Comparison of ENCODE assay signal across 8 cellular contexts in the genomic region with DNA sequence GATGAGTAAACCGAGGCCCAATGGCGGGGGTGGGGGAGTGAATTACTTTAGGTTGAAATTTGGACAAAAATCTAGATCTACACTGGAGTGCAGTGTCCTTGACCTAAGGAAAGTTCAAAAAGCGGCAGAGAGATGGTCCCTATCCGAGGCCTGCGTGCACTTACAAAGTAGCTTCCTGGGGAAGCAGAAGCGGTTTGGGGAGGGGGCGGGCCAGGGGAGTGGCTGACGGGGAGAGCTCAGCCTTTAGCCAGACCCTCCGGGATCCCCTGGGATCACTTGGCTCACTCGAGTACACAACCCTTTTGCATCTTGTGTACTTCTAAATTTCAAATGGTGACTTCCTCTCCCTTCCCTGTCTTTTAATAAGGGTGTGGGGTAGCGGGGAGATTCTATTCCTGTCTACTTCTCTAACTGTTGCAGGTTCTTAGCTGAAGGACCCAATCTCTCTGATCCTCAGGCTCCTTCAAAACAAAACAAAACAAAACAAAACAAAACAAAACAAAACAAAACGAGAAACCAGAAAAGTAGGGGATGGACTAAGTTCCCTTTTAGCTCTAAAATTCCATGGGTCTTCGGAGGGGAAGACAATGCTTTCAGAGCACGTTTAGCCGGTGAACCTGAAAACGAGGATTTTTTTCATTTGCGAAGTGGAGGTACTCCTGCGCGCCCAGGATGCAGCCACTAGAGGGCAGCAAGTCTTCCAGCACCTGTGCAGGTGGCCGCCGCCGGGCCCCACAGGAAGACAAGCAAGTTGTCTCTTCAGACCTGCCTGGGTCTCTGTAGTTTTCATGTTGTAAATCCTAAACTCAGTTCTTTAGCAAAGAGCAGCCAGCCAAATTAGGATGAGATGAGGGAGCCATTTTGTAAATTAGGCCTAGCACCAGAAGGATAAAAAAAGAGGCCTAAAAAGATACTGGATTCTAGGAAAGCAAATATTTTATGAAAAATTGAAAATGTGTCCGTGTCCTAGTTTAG. TPM values are rescaled to one million over a fixed set of nuclear protein-coding genes. Genes with fewer than 3 reads are reported as not detected.
DNase-seq lines count a peak whose midpoint lies in the region; ATAC-seq, FAIRE-seq and TF ChIP-seq lines count a peak whose summit lies in the region.

No MANE protein-coding gene starts in this region.

- FAIRE-seq in astrocyte (lab: Jason Lieb, UNC) = no peak

- H3K4me3 Mint-ChIP-seq in T-helper 2 cell treated with Interferon-gamma antibody and Interleukin-4, amounts not matched to agents 5 μg/mL and 100 μg/mL, for 36 hours = peak overlapping the region; percentile 58
- H3K4me3 Mint-ChIP-seq in astrocyte (ENCODE audit: unreplicated experiment) = no peak overlapping the region

- peak overlapping the region; percentile 6 for H3K27ac Mint-ChIP-seq in T-helper 2 cell treated with Interferon-gamma antibody and Interleukin-4, amounts not matched to agents 5 μg/mL and 100 μg/mL, for 36 hours
- H3K27ac Mint-ChIP-seq in astrocyte (ENCODE audit: unreplicated experiment) = peak overlapping the region; percentile 20

- H4K20me1 ChIP-seq in astrocyte (ENCODE audit: insufficient read depth, low read length) = no peaks in the 10 kb centered on the region
- H4K20me1 ChIP-seq in smooth muscle cell (ENCODE audit: low read depth) = no peaks in the 10 kb centered on the region

- H3K9ac ChIP-seq in astrocyte (ENCODE audit: low read length) (no peak overlapping the region), smooth muscle cell (ENCODE audit: low read depth) (no peak overlapping the region)

- TF ChIP-seq CTCF in astrocyte (IDR thresholded peaks at IDR 0.05; ENCODE audit: insufficient read depth, low read depth, low read length) (peak; percentile 80), smooth muscle cell (IDR thresholded peaks at IDR 0.05; ENCODE audit: borderline replicate concordance, insufficient read depth, poor library complexity, severe bottlenecking) (peak; percentile 97)

- H3K36me3 Mint-ChIP-seq in T-helper 2 cell treated with Interferon-gamma antibody and Interleukin-4, amounts not matched to agents 5 μg/mL and 100 μg/mL, for 36 hours (ENCODE audit: low read depth) = no peaks in the 10 kb centered on the region
- H3K36me3 Mint-ChIP-seq in astrocyte (ENCODE audit: low read depth, unreplicated experiment) = no peaks in the 10 kb centered on the region

- ATAC-seq in GM18861 (IDR thresholded peaks at IDR 0.05; ENCODE audit: unreplicated experiment) (peak; percentile 45), GM21447 (IDR thresholded peaks at IDR 0.05; ENCODE audit: unreplicated experiment) (no peak)

- H3K27ac ChIP-seq in astrocyte (ENCODE audit: low read depth, low read length) = no peak overlapping the region
- H3K27ac ChIP-seq in iPS DF 6.9 (ENCODE audit: low read length) = no peak overlapping the region
- no peak overlapping the region for H3K27ac ChIP-seq in smooth muscle cell (ENCODE audit: low read depth)

- H3K9me3 ChIP-seq in astrocyte (ENCODE audit: insufficient read depth, low read depth, low read length) (no peaks in the 10 kb centered on the region), iPS DF 6.9 (ENCODE audit: control insufficient read depth, insufficient read depth, low read length) (no peaks in the 10 kb centered on the region), smooth muscle cell (replicated peaks; ENCODE audit: low read depth) (no peaks in the 10 kb centered on the region)

- WGBS in iPS DF 6.9 (ENCODE audit: insufficient coverage, insufficient read length) = no CpG with 5 or more reads among the region's 23 CpGs
- 20% methylated on average over 22 of the region's 23 CpGs for WGBS in smooth muscle cell (ENCODE audit: low lambda C conversion rate)

- peaks cover 7% of the 10 kb centered on the region for H3K4me1 Mint-ChIP-seq in T-helper 2 cell treated with Interferon-gamma antibody and Interleukin-4, amounts not matched to agents 5 μg/mL and 100 μg/mL, for 36 hours (ENCODE audit: low read depth)
- H3K4me1 Mint-ChIP-seq in astrocyte (ENCODE audit: low read depth, unreplicated experiment) = peaks cover 12% of the 10 kb centered on the region

- H3K36me3 ChIP-seq in astrocyte (ENCODE audit: insufficient read depth, low read length) (no peaks in the 10 kb centered on the region), iPS DF 6.9 (ENCODE audit: control insufficient read depth, insufficient read depth, low read length) (no peaks in the 10 kb centered on the region), smooth muscle cell (ENCODE audit: low read depth) (no peaks in the 10 kb centered on the region)

- H3F3A ChIP-seq in smooth muscle cell (ENCODE audit: low read depth) = no peaks in the 10 kb centered on the region

- H2AFZ ChIP-seq in astrocyte (ENCODE audit: low read depth, low read length) (no peak overlapping the region), smooth muscle cell (ENCODE audit: low read depth) (peak overlapping the region; percentile 77)

- H3K4me3 ChIP-seq in astrocyte (ENCODE audit: insufficient read depth, low read depth, low read length) (no peak overlapping the region), iPS DF 6.9 (ENCODE audit: low read length) (peak overlapping the region; percentile 22; the same call in 1 of the 2 replicates), smooth muscle cell (peak overlapping the region; percentile 34)

- H3K4me2 ChIP-seq in astrocyte (ENCODE audit: low read length) (peak overlapping the region; percentile 70), smooth muscle cell (peak overlapping the region; percentile 76)

- peaks cover 3% of the 10 kb centered on the region for H3K4me1 ChIP-seq in astrocyte (ENCODE audit: insufficient read depth, low read length)
- H3K4me1 ChIP-seq in iPS DF 6.9 (ENCODE audit: control insufficient read depth, insufficient read depth, low read length) = no peaks in the 10 kb centered on the region
- no peaks in the 10 kb centered on the region for H3K4me1 ChIP-seq in smooth muscle cell (ENCODE audit: low read depth)

- peaks cover 25% of the 10 kb centered on the region for H3K27me3 Mint-ChIP-seq in T-helper 2 cell treated with Interferon-gamma antibody and Interleukin-4, amounts not matched to agents 5 μg/mL and 100 μg/mL, for 36 hours (ENCODE audit: low read depth)
- no peaks in the 10 kb centered on the region for H3K27me3 Mint-ChIP-seq in astrocyte (ENCODE audit: low read depth, unreplicated experiment)

- H3K9me3 Mint-ChIP-seq in T-helper 2 cell treated with Interferon-gamma antibody and Interleukin-4, amounts not matched to agents 5 μg/mL and 100 μg/mL, for 36 hours = no peaks in the 10 kb centered on the region
- peaks cover 8% of the 10 kb centered on the region for H3K9me3 Mint-ChIP-seq in astrocyte (ENCODE audit: unreplicated experiment)

- peak; percentile 70 for DNase-seq in 8988T
- DNase-seq in NCI-H1436 (lab: John Stamatoyannopoulos, UW) = peak; percentile 76
- DNase-seq in T-helper 2 cell treated with Interferon-gamma antibody and Interleukin-4, amounts not matched to agents 5 μg/mL and 100 μg/mL, for 36 hours (ENCODE audit: low spot score) = peak; percentile 74
- DNase-seq in astrocyte (ENCODE audit: low read depth) = no peak
- DNase-seq in iPS DF 6.9 (ENCODE audit: low read depth, low spot score) = peak; percentile 73
- DNase-seq in smooth muscle cell (lab: John Stamatoyannopoulos, UW; ENCODE audit: unreplicated experiment) = peak; percentile 4

- H3K79me2 ChIP-seq in astrocyte (ENCODE audit: insufficient read depth, low read length) (no peaks in the 10 kb centered on the region), smooth muscle cell (ENCODE audit: low read depth) (no peaks in the 10 kb centered on the region)

- H3K27me3 ChIP-seq in astrocyte (ENCODE audit: insufficient read depth, low read length) (no peaks in the 10 kb centered on the region), iPS DF 6.9 (ENCODE audit: control insufficient read depth, insufficient read depth, low read length) (no peaks in the 10 kb centered on the region; the same call in 1 of the 2 replicates), smooth muscle cell (ENCODE audit: low read depth) (no peaks in the 10 kb centered on the region)

RNA-seq across cellular contexts. Expression of a gene that starts 17.9 kb away (rescaled TPM):
- total RNA-seq in astrocyte (53.1 and 54.5 TPM in 2 replicates), smooth muscle cell (20.9 and 22.6 TPM in 2 replicates)
- 11.9 and 12.0 TPM in 2 replicates for polyA plus RNA-seq in smooth muscle cell

RNA-seq across cellular contexts. Expression of a gene that starts 53.8 kb away (rescaled TPM):
- 74.1 and 90.6 TPM in 2 replicates for total RNA-seq in astrocyte
- 19.6 and 20.0 TPM in 2 replicates for total RNA-seq in smooth muscle cell
- 15.1 and 30.7 TPM in 2 replicates for polyA plus RNA-seq in smooth muscle cell
